22 cellular contexts compared by ENCODE assay signal in genomic region chr9:72129271-72130156, GRCh38. TPM values are rescaled to one million over a fixed set of nuclear protein-coding genes. Genes with fewer than 3 reads are reported as not detected.
DNase-seq lines count a peak whose midpoint lies in the region; TF ChIP-seq lines count a peak whose summit lies in the region.
"Had no signal": no experiment of that assay in that cellular context is flagged by ENCODE, and none has a peak within 500 bp of the region (broad histone marks: within the 10 kb centered on the region; RNA-seq: fewer than 3 reads in every experiment).

No MANE protein-coding gene starts in this region.

- H4K5ac ChIP-seq in H9 (ENCODE audit: insufficient read length, low read depth, low read length), result no peak overlapping the region

- H3K23me2 ChIP-seq in H9 (ENCODE audit: insufficient read length, low read depth, low read length, poor library complexity, severe bottlenecking), result no peaks in the 10 kb centered on the region

- peak; percentile 5 to 42 for DNase-seq in Caco-2
- DNase-seq in fibroblast of the aortic adventitia (ENCODE audit: low read depth), result peak; percentile 7
- DNase-seq in DMS153 (lab: John Stamatoyannopoulos, UW), result no peak
- DNase-seq in retina, result no peak
- DNase-seq in H9, result no peak
- no peak for DNase-seq in SK-N-DZ (ENCODE audit: low spot score)
- DNase-seq: activated gamma-delta T cell treated with Interleukin-2 at 50 U/mL for 16 hours; CD4-positive, CD25-positive, alpha-beta regulatory T cell; DND-41; effector CD4-positive, alpha-beta T cell; naive thymus-derived CD8-positive, alpha-beta T cell; NCI-H1092; NCI-H2081; stimulated activated CD8-positive, alpha-beta memory T cell treated with anti-CD3 and anti-CD28 coated beads, Interleukin-4, amount 100 ng/mL, for 48 hours; substantia nigra; T-cell had no signal

- H3K56ac ChIP-seq in H9 (ENCODE audit: insufficient read length, low read depth, low read length), result no peak overlapping the region

- peak; percentile 64; the same call in 1 of the 2 replicates for TF ChIP-seq EP300 in Ishikawa (IDR thresholded peaks at IDR 0.05; ENCODE audit: borderline replicate concordance)

- H2BK15ac ChIP-seq in H9 (ENCODE audit: low read depth, low read length), result no peak overlapping the region

- H2AK5ac ChIP-seq in H9 (ENCODE audit: insufficient read length, low read length), result no peak overlapping the region

- no peak for TF ChIP-seq RAD21 in Ishikawa (IDR thresholded peaks at IDR 0.05; ENCODE audit: low read depth)

- intact Hi-C loops in Caco-2 (cut with micrococcal nuclease; ENCODE audit: unreplicated experiment), result no loop called here

- H3K4me3 ChIP-seq in Caco-2 (ENCODE audit: low read depth, low read length) (no peak overlapping the region), fibroblast of the aortic adventitia (ENCODE audit: low read depth, low read length) (no peak overlapping the region), mucosa of rectum (ENCODE audit: low read length in 2 of 2) (peak overlapping the region in 1 of 2 donors; percentile 37)
- H3K4me3 ChIP-seq: lung had no signal

- no peak overlapping the region for H3K18ac ChIP-seq in H9 (ENCODE audit: insufficient read length, low read depth, low read length)

- H3K4me2 ChIP-seq in H9 (ENCODE audit: insufficient read depth, insufficient read length, low read length), result no peak overlapping the region
- H3K4me2 ChIP-seq: KMS-11 had no signal

- TF ChIP-seq CTCF in Caco-2 (IDR thresholded peaks at IDR 0.05; ENCODE audit: insufficient read depth in 1 of 2, low read depth in 1 of 2, low read length in 1 of 2, severe bottlenecking in 1 of 2, unreplicated experiment in 1 of 2) (no peak), fibroblast of the aortic adventitia (IDR thresholded peaks at IDR 0.05; ENCODE audit: insufficient read depth, low read length) (no peak), H9 (conservative IDR thresholded peaks at IDR 0.05) (no peak)

- H3K9me3 Mint-ChIP-seq in Caco-2 (ENCODE audit: unreplicated experiment), result no peaks in the 10 kb centered on the region
- no peaks in the 10 kb centered on the region for H3K9me3 Mint-ChIP-seq in H9
- H3K9me3 Mint-ChIP-seq: central memory CD8-positive, alpha-beta T cell had no signal

- H2BK120ac ChIP-seq in H9 (ENCODE audit: low read depth, low read length, poor library complexity, severe bottlenecking), result no peak overlapping the region

- CTCF ChIA-PET in Caco-2 (lab: Charles Lee), result no interaction called here

- H3K4me3 Mint-ChIP-seq in Caco-2 (ENCODE audit: unreplicated experiment) (no peak overlapping the region), H9 (no peak overlapping the region)
- H3K4me3 Mint-ChIP-seq: CD4-positive, CD25-positive, alpha-beta regulatory T cell; central memory CD8-positive, alpha-beta T cell; naive thymus-derived CD8-positive, alpha-beta T cell; T-cell had no signal

- H3K27me3 ChIP-seq in Caco-2 (replicated peaks; ENCODE audit: control insufficient read depth, insufficient read depth, low read length) (no peaks in the 10 kb centered on the region), mucosa of rectum (ENCODE audit: control insufficient read depth in 2 of 2, insufficient read depth in 2 of 2, low read length in 2 of 2) (no peaks in the 10 kb centered on the region), H9 (ENCODE audit: insufficient read depth, low read length) (no peaks in the 10 kb centered on the region)

- H3K4ac ChIP-seq in H9 (ENCODE audit: low read depth, low read length), result no peak overlapping the region

- no peak overlapping the region for H3T11ph ChIP-seq in H9 (ENCODE audit: low read length)

- no TSS peak for BruUV-seq in Caco-2 (replicated peaks; lab: Mats Ljungman, UMichigan)

- no peaks in the 10 kb centered on the region for H3K27me3 Mint-ChIP-seq in Caco-2 (ENCODE audit: insufficient read depth, unreplicated experiment)
- no peaks in the 10 kb centered on the region; the same call in 1 of the 2 replicates for H3K27me3 Mint-ChIP-seq in H9 (ENCODE audit: low read depth)

- no peak overlapping the region for H3K14ac ChIP-seq in H9 (ENCODE audit: insufficient read depth, low read length)

- no peak overlapping the region for H4K91ac ChIP-seq in H9 (ENCODE audit: insufficient read length, low read depth, low read length)

- no peaks in the 10 kb centered on the region for H3K9me3 ChIP-seq in Caco-2
- no peaks in the 10 kb centered on the region for H3K9me3 ChIP-seq in mucosa of rectum (ENCODE audit: control insufficient read depth in 2 of 2, low read length in 2 of 2)
- no peaks in the 10 kb centered on the region for H3K9me3 ChIP-seq in H9 (ENCODE audit: control insufficient read depth, low read depth, low read length)

- no CpG with 5 or more reads among the region's 9 CpGs for WGBS in H9 (ENCODE audit: extremely low coverage, insufficient read length, low lambda C conversion rate)

- H3K9ac ChIP-seq in mucosa of rectum (ENCODE audit: low read depth in 1 of 2, low read length in 2 of 2) (no peak overlapping the region), H9 (ENCODE audit: extremely low read depth, insufficient read length, low read length) (no peak overlapping the region)
- H3K9ac ChIP-seq: KMS-11, parathyroid adenoma had no signal

- no peak overlapping the region for H4K8ac ChIP-seq in H9 (replicated peaks; ENCODE audit: insufficient read length, low read depth, low read length)

- POLR2A ChIA-PET in Caco-2 (lab: Charles Lee), result interaction anchor here (0.8 kb wide), 1 partner anchor 11 kb away, joined by 3 read pairs; no protein-coding TSS in a partner anchor

- no peaks in the 10 kb centered on the region for H3K36me3 Mint-ChIP-seq in Caco-2 (ENCODE audit: insufficient read depth, unreplicated experiment)
- no peaks in the 10 kb centered on the region for H3K36me3 Mint-ChIP-seq in H9 (ENCODE audit: insufficient read depth in 1 of 3, low read depth in 3 of 3)
- H3K36me3 Mint-ChIP-seq: CD4-positive, CD25-positive, alpha-beta regulatory T cell; naive thymus-derived CD8-positive, alpha-beta T cell; T-cell had no signal

- H3K4me1 Mint-ChIP-seq in Caco-2 (ENCODE audit: low read depth, unreplicated experiment), result no peaks in the 10 kb centered on the region
- no peaks in the 10 kb centered on the region for H3K4me1 Mint-ChIP-seq in H9
- H3K4me1 Mint-ChIP-seq: CD4-positive, CD25-positive, alpha-beta regulatory T cell; central memory CD8-positive, alpha-beta T cell; naive thymus-derived CD8-positive, alpha-beta T cell; T-cell had no signal

- H3K36me3 ChIP-seq in Caco-2 (ENCODE audit: control insufficient read depth, insufficient read depth, low read length) (no peaks in the 10 kb centered on the region), mucosa of rectum (ENCODE audit: control insufficient read depth in 2 of 2, insufficient read depth in 2 of 2, low read length in 2 of 2) (no peaks in the 10 kb centered on the region)

- no peaks in the 10 kb centered on the region for H3K79me1 ChIP-seq in H9 (ENCODE audit: insufficient read depth, low read depth, low read length, poor library complexity, severe bottlenecking)

- peak overlapping the region; percentile 35 to 82 for H3K27ac ChIP-seq in mucosa of rectum (ENCODE audit: low read depth in 2 of 2, low read length in 2 of 2)
- H3K27ac ChIP-seq in H9 (ENCODE audit: insufficient read length, low read depth, low read length), result no peak overlapping the region
- H3K27ac ChIP-seq: KMS-11, parathyroid adenoma had no signal

- H4K20me1 ChIP-seq in H9 (ENCODE audit: control insufficient read depth, insufficient read depth, insufficient read length), result no peaks in the 10 kb centered on the region

- no peak overlapping the region for H2BK20ac ChIP-seq in H9 (ENCODE audit: low read depth, low read length, poor library complexity, severe bottlenecking)

- no peak overlapping the region for H2BK5ac ChIP-seq in H9 (ENCODE audit: insufficient read length, low read length)

- H2BK12ac ChIP-seq in H9 (ENCODE audit: insufficient read length, low read depth, low read length), result no peak overlapping the region

- H3K27ac Mint-ChIP-seq in Caco-2 (ENCODE audit: unreplicated experiment) (no peak overlapping the region), H9 (no peak overlapping the region)
- H3K27ac Mint-ChIP-seq: CD4-positive, CD25-positive, alpha-beta regulatory T cell; T-cell had no signal

- H2AFZ ChIP-seq in H9 (ENCODE audit: low read length), result no peak overlapping the region
- H2AFZ ChIP-seq: parathyroid adenoma had no signal

- H3K79me2 ChIP-seq in H9 (ENCODE audit: insufficient read depth, low read length), result no peaks in the 10 kb centered on the region; the same call in 1 of the 2 replicates
- H3K79me2 ChIP-seq: parathyroid adenoma had no signal

- H3K4me1 ChIP-seq in Caco-2 (no peaks in the 10 kb centered on the region), mucosa of rectum (ENCODE audit: control insufficient read depth in 2 of 2, insufficient read depth in 2 of 2, low read length in 2 of 2) (peaks cover 13 to 47% of the 10 kb centered on the region in 2 donors), H9 (ENCODE audit: insufficient read depth, low read length) (no peaks in the 10 kb centered on the region)
- H3K4me1 ChIP-seq: parathyroid adenoma had no signal

- no peak overlapping the region for H3K23ac ChIP-seq in H9 (ENCODE audit: insufficient read length, low read depth, low read length)

TF ChIP-seq in Ishikawa, 13 proteins besides CTCF, POLR2A, EP300 and RAD21:
- TF ChIP-seq TEAD4 (IDR thresholded peaks at IDR 0.05) (peak; percentile 52; the same call in 1 of the 2 replicates), TAF1 (IDR thresholded peaks at IDR 0.05; ENCODE audit: low read depth) (no peak), CEBPB (IDR thresholded peaks at IDR 0.05) (no peak), FOXM1 (IDR thresholded peaks at IDR 0.05; ENCODE audit: borderline replicate concordance, low read depth) (0 out of 2 replicates have a peak, but pooled peaks have one; percentile 21), NFIC (IDR thresholded peaks at IDR 0.05) (peak; percentile 30)

RNA-seq across cellular contexts. Expression of gene GDA, which starts 19.7 kb away (rescaled TPM):
- total RNA-seq in Caco-2 (2022) (3.1 and 3.5 TPM in 2 replicates), fibroblast of the aortic adventitia (ENCODE audit: low replicate concordance) (0.90 TPM in 1 of 2 replicates, not detected in the other), H9 (2021) (3.6 and 3.8 TPM in 2 replicates)
- polyA plus RNA-seq in SK-N-DZ (2014; cell fraction: cytosol; rRNA removed), result not detected in 2 replicates
- polyA plus RNA-seq in SK-N-DZ (2014; cell fraction: nucleus; rRNA removed), result not detected in 2 replicates
- total RNA-seq: CD4-positive, CD25-positive, alpha-beta regulatory T cell; naive thymus-derived CD8-positive, alpha-beta T cell had no signal
- polyA plus RNA-seq: CD4-positive, CD25-positive, alpha-beta regulatory T cell; naive thymus-derived CD8-positive, alpha-beta T cell had no signal

Comparison
In these comparisons a context has a peak if more than half of its experiments do, and no peak if none do; other contexts are left out.
1. DNase-seq: peak in Caco-2 (2 of 2) and fibroblast of the aortic adventitia (single experiment); none in DMS153 (single experiment), retina (single experiment), H9 (single experiment) and SK-N-DZ (single experiment).